In the genomic region with DNA sequence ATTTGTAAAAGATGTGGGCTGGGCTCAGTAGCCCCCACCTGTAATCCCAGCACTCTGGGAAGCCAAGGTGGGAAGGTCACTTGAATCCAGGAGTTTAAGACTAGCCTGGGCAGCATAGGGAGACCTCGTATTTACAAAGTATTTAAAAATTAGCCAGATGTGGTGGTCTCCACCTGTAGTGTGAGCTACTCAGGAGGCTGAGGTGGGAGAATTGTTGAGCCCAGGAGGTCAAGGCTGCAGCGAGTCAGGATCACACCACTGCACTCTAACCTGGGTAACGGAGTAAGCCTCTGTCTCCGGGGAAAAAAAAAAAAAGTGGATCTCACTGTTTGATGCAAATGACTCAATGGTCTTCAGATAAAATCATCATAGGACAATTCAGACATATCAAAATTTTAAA, we compare ENCODE assay signal across 19 cellular contexts.
"Had no signal": no experiment of that assay in that cellular context is flagged by ENCODE, and none has a peak within 500 bp of the region (broad histone marks: within the 10 kb centered on the region; RNA-seq: fewer than 3 reads in every experiment).

No MANE protein-coding gene starts in this region.

- H3K4me1 Mint-ChIP-seq: neural progenitor cell had no signal

- H3K27me3 Mint-ChIP-seq: stimulated activated naive B cell treated with anti-CD40 and anti-IgM and Interleukin-4, amounts not matched to agents 10 μg/mL and 1 μg/mL and 100 μg/mL, for 72 hours; stimulated activated naive CD8-positive, alpha-beta T cell treated with anti-CD3 and anti-CD28 coated beads, Interleukin-15, amount 100 ng/mL, for 72 hours; type B pancreatic cell had no signal

- H3K4me3 Mint-ChIP-seq: natural killer cell; neural progenitor cell; stimulated activated naive B cell treated with anti-CD40 and anti-IgM and Interleukin-4, amounts not matched to agents 10 μg/mL and 1 μg/mL and 100 μg/mL, for 72 hours; stimulated activated naive CD8-positive, alpha-beta T cell treated with anti-CD3 and anti-CD28 coated beads, Interleukin-15, amount 100 ng/mL, for 72 hours; type B pancreatic cell had no signal

- H3K4me1 ChIP-seq: neural progenitor cell had no signal

- H3K9me3 Mint-ChIP-seq: natural killer cell; neural progenitor cell; stimulated activated naive B cell treated with anti-CD40 and anti-IgM and Interleukin-4, amounts not matched to agents 10 μg/mL and 1 μg/mL and 100 μg/mL, for 72 hours; stimulated activated naive CD8-positive, alpha-beta T cell treated with anti-CD3 and anti-CD28 coated beads, Interleukin-15, amount 100 ng/mL, for 72 hours; type B pancreatic cell had no signal

- H3K27ac Mint-ChIP-seq: neural progenitor cell, type B pancreatic cell had no signal

- DNase-seq: effector CD4-positive, alpha-beta T cell; heart right ventricle; hypothalamus; mammary epithelial cell; mucosa of descending colon; natural killer cell; nucleus accumbens; ovary; right cardiac atrium; stimulated activated CD4-positive, alpha-beta T cell treated with anti-CD3 and anti-CD28 coated beads, Interleukin-15, amount 100 ng/mL, for 24 hours; stimulated activated CD4-positive, alpha-beta T cell treated with anti-CD3 and anti-CD28 coated beads, Interleukin-1b, Interleukin-23, amount 100 ng/mL, for 48 hours; stimulated activated CD4-positive, alpha-beta T cell treated with anti-CD3 and anti-CD28 coated beads, Interleukin-4, amount 100 ng/mL, for 24 hours; stimulated activated naive B cell treated with anti-CD40 and anti-IgM and Interleukin-4, amounts not matched to agents 10 μg/mL and 1 μg/mL and 100 μg/mL, for 72 hours; stimulated activated naive CD8-positive, alpha-beta T cell treated with anti-CD3 and anti-CD28 coated beads, Interleukin-15, amount 100 ng/mL, for 72 hours had no signal

- H3K27ac ChIP-seq: coronary artery, heart right ventricle, neural progenitor cell, ovary had no signal

- ATAC-seq: esophagus mucosa; heart right ventricle; left lobe of liver; mucosa of descending colon; natural killer cell; right cardiac atrium; stimulated activated naive B cell treated with anti-CD40 and anti-IgM and Interleukin-4, amounts not matched to agents 10 μg/mL and 1 μg/mL and 100 μg/mL, for 72 hours; stimulated activated naive CD8-positive, alpha-beta T cell treated with anti-CD3 and anti-CD28 coated beads, Interleukin-15, amount 100 ng/mL, for 72 hours had no signal

- H2AFZ ChIP-seq: neural progenitor cell had no signal

- H3K9ac ChIP-seq: neural progenitor cell had no signal

- H3K27me3 ChIP-seq: heart right ventricle, neural progenitor cell, ovary had no signal

- H3K4me2 ChIP-seq: neural progenitor cell had no signal

- H3K9me3 ChIP-seq: heart right ventricle, mucosa of descending colon, ovary had no signal
